Comparison of ENCODE assay signal across 1 cellular context in genomic region chr7:107564553-107565298, GRCh38.
TF ChIP-seq lines count a peak whose summit lies in the region.

No MANE protein-coding gene starts in this region.

TF ChIP-seq in GM12878, 131 proteins besides CTCF, POLR2A, EP300 and RAD21:
- TF ChIP-seq NR2F1 (conservative IDR thresholded peaks at IDR 0.05) (peak; percentile 67), BHLHE40 (IDR thresholded peaks at IDR 0.05; ENCODE audit: borderline replicate concordance in 1 of 2, low read depth in 2 of 2, low read length in 1 of 2) (peak; percentile 39 to 86; a peak in 3 of 4 replicates), JUNB (IDR thresholded peaks at IDR 0.05) (no peak), RAD51 (IDR thresholded peaks at IDR 0.05) (peak; percentile 81), BCL3 (IDR thresholded peaks at IDR 0.05; ENCODE audit: borderline replicate concordance, insufficient read depth, low read depth, low read length, poor library complexity, severe bottlenecking) (no peak), NR2C1 (IDR thresholded peaks at IDR 0.05) (peak; percentile 88), MXI1 (IDR thresholded peaks at IDR 0.05; ENCODE audit: low read depth, low read length) (0 out of 2 replicates have a peak, but pooled peaks have one; percentile 9), PML (IDR thresholded peaks at IDR 0.05; ENCODE audit: low read length) (0 out of 2 replicates have a peak, but pooled peaks have one; percentile 6)
